Comparison of ENCODE assay signal across 9 cellular contexts in genomic region chr14:24172871-24173281, GRCh38. TPM values are rescaled to one million over a fixed set of nuclear protein-coding genes. Genes with fewer than 3 reads are reported as not detected.
A peak's percentile ranks its signal among the peaks of the same experiment; 100 is the strongest.
DNase-seq lines count a peak whose midpoint lies in the region; TF ChIP-seq lines count a peak whose summit lies in the region.
"Had no signal": no experiment of that assay in that cellular context is flagged by ENCODE, and none has a peak within 500 bp of the region (broad histone marks: within the 10 kb centered on the region; RNA-seq: fewer than 3 reads in every experiment).

No MANE protein-coding gene starts in this region.

- TF ChIP-seq CTCF in RWPE1 (conservative IDR thresholded peaks at IDR 0.05; ENCODE audit: low read depth) (no peak), hepatocyte (IDR thresholded peaks at IDR 0.05; ENCODE audit: poor library complexity) (no peak), smooth muscle cell (IDR thresholded peaks at IDR 0.05; ENCODE audit: borderline replicate concordance, insufficient read depth, poor library complexity, severe bottlenecking) (no peak), ascending aorta (IDR thresholded peaks at IDR 0.05) (no peak)

- WGBS in hepatocyte (ENCODE audit: low lambda C conversion rate, missing lambda C conversion rate), result 75% methylated on average over 20 of the region's 20 CpGs
- 79% methylated on average over 20 of the region's 20 CpGs for WGBS in smooth muscle cell (ENCODE audit: low lambda C conversion rate)

- H3K36me3 ChIP-seq in hepatocyte (replicated peaks; ENCODE audit: insufficient read depth, low read depth) (peaks cover 2% of the 10 kb centered on the region), smooth muscle cell (ENCODE audit: low read depth) (no peaks in the 10 kb centered on the region), ascending aorta (peaks cover 4 to 20% of the 10 kb centered on the region in 2 donors)

- peaks cover 27% of the 10 kb centered on the region for H3K79me2 ChIP-seq in hepatocyte
- no peaks in the 10 kb centered on the region for H3K79me2 ChIP-seq in smooth muscle cell (ENCODE audit: low read depth)

- CTCF ChIA-PET in RWPE1 (lab: Yijun Ruan, JAX), result interaction anchor here (0.6 kb wide), 1 partner anchor 98 kb away, joined by 3 read pairs; no protein-coding TSS in a partner anchor

- intact Hi-C loops in ascending aorta (cut with DNase I), result no loop called here

- H3K9me2 ChIP-seq in hepatocyte (replicated peaks; ENCODE audit: insufficient read depth), result no peaks in the 10 kb centered on the region

- DNase-seq in NCI-H748 (lab: John Stamatoyannopoulos, UW; ENCODE audit: unreplicated experiment) (peak; percentile 26), NCI-H748 treated with DMSO at 0.1 percent for 48 hours (lab: John Stamatoyannopoulos, UW) (no peak), RWPE1 (ENCODE audit: low spot score) (no peak), hepatocyte (ENCODE audit: low spot score) (no peak), smooth muscle cell (lab: John Stamatoyannopoulos, UW; ENCODE audit: unreplicated experiment) (no peak), midbrain (lab: John Stamatoyannopoulos, UW) (no peak), T-helper 9 cell (no peak), ascending aorta (ENCODE audit: low spot score in 2 of 2) (no peak)

- POLR2A ChIA-PET in RWPE1 (lab: Yijun Ruan, JAX; ENCODE audit: low non-redundant PET), result interaction anchor here (0.6 kb wide), 1 partner anchor 79 kb away, joined by 4 read pairs; no protein-coding TSS in a partner anchor

- H3K4me1 ChIP-seq in hepatocyte (ENCODE audit: insufficient read depth) (peaks cover 5% of the 10 kb centered on the region), smooth muscle cell (ENCODE audit: low read depth) (peaks cover 10% of the 10 kb centered on the region), ascending aorta (peaks cover 2 to 6% of the 10 kb centered on the region in 2 donors)

- H3K27me3 ChIP-seq in hepatocyte (no peaks in the 10 kb centered on the region), smooth muscle cell (ENCODE audit: low read depth) (no peaks in the 10 kb centered on the region), ascending aorta (no peaks in the 10 kb centered on the region)
- H3K27me3 ChIP-seq: upper lobe of left lung had no signal

- H3K4me3 ChIP-seq in hepatocyte (peak overlapping the region; percentile 11), smooth muscle cell (peak overlapping the region; percentile 42), ascending aorta (no peak overlapping the region)

- H3K4me2 ChIP-seq in hepatocyte (peak overlapping the region; percentile 81), smooth muscle cell (peak overlapping the region; percentile 86)

- H4K20me1 ChIP-seq in hepatocyte (ENCODE audit: insufficient read depth, poor library complexity, severe bottlenecking) (no peaks in the 10 kb centered on the region), smooth muscle cell (ENCODE audit: low read depth) (no peaks in the 10 kb centered on the region)

- H3K9ac ChIP-seq in smooth muscle cell (ENCODE audit: low read depth), result no peak overlapping the region

- H3F3A ChIP-seq in smooth muscle cell (ENCODE audit: low read depth), result no peaks in the 10 kb centered on the region

- no peak overlapping the region for H2AFZ ChIP-seq in hepatocyte
- H2AFZ ChIP-seq in smooth muscle cell (ENCODE audit: low read depth), result no peak overlapping the region

- H3K27ac ChIP-seq in RWPE1 (peak overlapping the region; percentile 5), hepatocyte (peak overlapping the region; percentile 71), smooth muscle cell (ENCODE audit: low read depth) (no peak overlapping the region), ascending aorta (no peak overlapping the region)

- H3K9me3 ChIP-seq in hepatocyte (ENCODE audit: low read depth) (no peaks in the 10 kb centered on the region), smooth muscle cell (replicated peaks; ENCODE audit: low read depth) (no peaks in the 10 kb centered on the region), ascending aorta (no peaks in the 10 kb centered on the region)
- H3K9me3 ChIP-seq: upper lobe of left lung had no signal

RNA-seq across cellular contexts. Expression of gene REC8, which starts 1.0 kb away (rescaled TPM):
- total RNA-seq in hepatocyte (28.5 and 44.8 TPM in 2 replicates), smooth muscle cell (5.7 and 9.3 TPM in 2 replicates), ascending aorta (9.6 TPM)
- polyA plus RNA-seq in hepatocyte (170 and 193 TPM in 2 replicates), smooth muscle cell (16.8 and 26.7 TPM in 2 replicates)

RNA-seq across cellular contexts. Expression of gene IRF9, which starts 11.8 kb away (rescaled TPM):
- total RNA-seq in hepatocyte (33.7 and 42.7 TPM in 2 replicates), smooth muscle cell (38.2 and 42.7 TPM in 2 replicates), ascending aorta (24.7 TPM)
- polyA plus RNA-seq in hepatocyte (66.9 and 79.5 TPM in 2 replicates), smooth muscle cell (42.0 and 58.3 TPM in 2 replicates)

RNA-seq across cellular contexts. Expression of gene IPO4, which starts 15.7 kb away (rescaled TPM):
- 18.7 and 19.5 TPM in 2 replicates for total RNA-seq in hepatocyte
- polyA plus RNA-seq in hepatocyte, result 19.0 and 26.4 TPM in 2 replicates
- 14.7 and 82.6 TPM in 2 replicates for total RNA-seq in smooth muscle cell
- 20.5 and 26.6 TPM in 2 replicates for polyA plus RNA-seq in smooth muscle cell
- total RNA-seq in ascending aorta, result 140 TPM

RNA-seq across cellular contexts. Expression of gene TM9SF1, which starts 22.4 kb away (rescaled TPM):
- total RNA-seq in hepatocyte (68.1 and 75.4 TPM in 2 replicates), smooth muscle cell (66.6 and 72.1 TPM in 2 replicates), ascending aorta (86.5 TPM)
- polyA plus RNA-seq in hepatocyte (84.0 and 86.1 TPM in 2 replicates), smooth muscle cell (86.5 and 95.8 TPM in 2 replicates)

RNA-seq across cellular contexts. Expression of gene RNF31, which starts 25.6 kb away (rescaled TPM):
- total RNA-seq in hepatocyte (27.8 and 35.0 TPM in 2 replicates), smooth muscle cell (39.3 and 74.8 TPM in 2 replicates), ascending aorta (182 TPM)
- polyA plus RNA-seq in hepatocyte (27.3 and 29.7 TPM in 2 replicates), smooth muscle cell (23.3 and 25.4 TPM in 2 replicates)

Comparison
In these comparisons a context has a peak if more than half of its experiments do, and no peak if none do; other contexts are left out.
1. H3K27ac ChIP-seq: peak in RWPE1 (single experiment) and hepatocyte (single experiment); none in smooth muscle cell (single experiment) and ascending aorta (0 of 2).
2. H3K4me3 ChIP-seq: peak in hepatocyte (single experiment) and smooth muscle cell (single experiment); none in ascending aorta (0 of 2).